Comparison of ENCODE assay signal across 8 cellular contexts in the genomic region with DNA sequence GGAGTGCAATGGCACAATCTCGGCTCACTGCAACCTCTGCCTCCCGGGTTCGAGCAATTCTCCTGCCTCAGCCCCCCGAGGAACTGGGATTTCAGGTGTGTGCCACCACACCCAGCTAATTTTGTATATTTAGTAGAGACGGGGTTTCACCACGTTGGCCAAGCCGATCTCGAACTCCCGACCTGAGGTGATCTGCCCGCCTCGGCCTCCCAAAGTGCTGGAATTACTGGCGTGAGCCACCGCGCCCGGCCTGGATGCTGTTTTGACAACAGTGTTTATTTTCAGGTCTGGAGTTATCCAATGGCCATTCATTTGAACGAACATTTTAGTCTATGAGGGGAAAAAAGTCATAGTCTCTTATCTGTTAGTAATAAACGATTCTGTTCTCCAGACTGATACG. TPM values are rescaled to one million over a fixed set of nuclear protein-coding genes. Genes with fewer than 3 reads are reported as not detected.
DNase-seq lines count a peak whose midpoint lies in the region; ATAC-seq and TF ChIP-seq lines count a peak whose summit lies in the region.
"Not testable (repeated sequence)": the region's sequence is repeated elsewhere in the genome, so short reads cannot be mapped to it uniquely, and the experiment has no call there.

No MANE protein-coding gene starts in this region.

- H3K4me1 Mint-ChIP-seq in activated CD8-positive, alpha-beta T cell treated with anti-CD3 and anti-CD28 coated beads, Interleukin-2, amount 10 ng/mL, durations not matched to agents 7 days and 5 days (ENCODE audit: low read depth), result peaks cover 32% of the 10 kb centered on the region
- peaks cover 11% of the 10 kb centered on the region for H3K4me1 Mint-ChIP-seq in chondrocyte (ENCODE audit: low read depth)
- peaks cover 16% of the 10 kb centered on the region for H3K4me1 Mint-ChIP-seq in nephron progenitor cell

- not testable (repeated sequence) for H3K9me3 Mint-ChIP-seq in activated CD8-positive, alpha-beta T cell treated with anti-CD3 and anti-CD28 coated beads, Interleukin-2, amount 10 ng/mL, durations not matched to agents 7 days and 5 days (ENCODE audit: insufficient read depth); chondrocyte (ENCODE audit: low read depth); nephron progenitor cell

- H3K27ac ChIP-seq in lower lobe of right lung, result peak overlapping the region; percentile 86

- intact Hi-C loops in Right ventricle myocardium superior (cut with DNase I); lower lobe of right lung (cut with DNase I): not testable (repeated sequence)

- H3K4me2 ChIP-seq in skeletal muscle satellite cell (ENCODE audit: low read length), result peak overlapping the region; percentile 98

- not testable (repeated sequence) for ATAC-seq in activated CD8-positive, alpha-beta T cell treated with anti-CD3 and anti-CD28 coated beads, Interleukin-2, amount 10 ng/mL, durations not matched to agents 7 days and 5 days; Right ventricle myocardium superior (ENCODE audit: poor library complexity); lower lobe of right lung

- peak overlapping the region; percentile 79 for H3K4me3 ChIP-seq in AG04449 (ENCODE audit: low read depth, low read length)
- peak overlapping the region; percentile 59; the same call in 1 of the 2 replicates for H3K4me3 ChIP-seq in HFF-Myc (replicated peaks; ENCODE audit: low read depth, low read length)
- peak overlapping the region; percentile 87 for H3K4me3 ChIP-seq in lower lobe of right lung
- peak overlapping the region; percentile 93 for H3K4me3 ChIP-seq in skeletal muscle satellite cell (ENCODE audit: low read length)

- POLR2A ChIA-PET in AG04449 (lab: Yijun Ruan, JAX); activated CD8-positive, alpha-beta T cell treated with anti-CD3 and anti-CD28 coated beads, Interleukin-2, amount 10 ng/mL, durations not matched to agents 7 days and 5 days (lab: Charles Lee): not testable (repeated sequence)

- peaks cover 11% of the 10 kb centered on the region for H3K27me3 Mint-ChIP-seq in activated CD8-positive, alpha-beta T cell treated with anti-CD3 and anti-CD28 coated beads, Interleukin-2, amount 10 ng/mL, durations not matched to agents 7 days and 5 days (ENCODE audit: low read depth)
- not testable (repeated sequence) for H3K27me3 Mint-ChIP-seq in chondrocyte (ENCODE audit: low read depth)
- peaks cover 43% of the 10 kb centered on the region for H3K27me3 Mint-ChIP-seq in nephron progenitor cell (ENCODE audit: low read depth, poor library complexity)

- not testable (repeated sequence) for H3K9ac ChIP-seq in skeletal muscle satellite cell (ENCODE audit: low read depth, low read length)

- CTCF ChIA-PET in AG04449 (lab: Yijun Ruan, JAX), result not testable (repeated sequence)
- CTCF ChIA-PET in activated CD8-positive, alpha-beta T cell treated with anti-CD3 and anti-CD28 coated beads, Interleukin-2, amount 10 ng/mL, durations not matched to agents 7 days and 5 days (lab: Charles Lee), result interaction anchor here (0.6 kb wide), 1 partner anchor 171 kb away, joined by 3 read pairs; no protein-coding TSS in a partner anchor

- H3K4me1 ChIP-seq in lower lobe of right lung; skeletal muscle satellite cell (ENCODE audit: control insufficient read depth, insufficient read depth, low read length): not testable (repeated sequence)

- not testable (repeated sequence) for H3K27ac Mint-ChIP-seq in activated CD8-positive, alpha-beta T cell treated with anti-CD3 and anti-CD28 coated beads, Interleukin-2, amount 10 ng/mL, durations not matched to agents 7 days and 5 days; chondrocyte (ENCODE audit: unreplicated experiment); nephron progenitor cell

- H3K36me3 Mint-ChIP-seq in activated CD8-positive, alpha-beta T cell treated with anti-CD3 and anti-CD28 coated beads, Interleukin-2, amount 10 ng/mL, durations not matched to agents 7 days and 5 days (ENCODE audit: low read depth), result peaks cover 36% of the 10 kb centered on the region
- H3K36me3 Mint-ChIP-seq in chondrocyte (ENCODE audit: low read depth) (peaks cover 14% of the 10 kb centered on the region), nephron progenitor cell (ENCODE audit: low read depth) (peaks cover 42% of the 10 kb centered on the region)

- not testable (repeated sequence) for DNase-seq in AG04449 (ENCODE audit: low read depth, low spot score); HFF-Myc (ENCODE audit: extremely low read depth, low read depth); activated CD8-positive, alpha-beta T cell treated with anti-CD3 and anti-CD28 coated beads, Interleukin-2, amount 10 ng/mL, durations not matched to agents 7 days and 5 days; chondrocyte (ENCODE audit: low spot score); lower lobe of right lung; nephron progenitor cell
- DNase-seq in Right ventricle myocardium superior, result peak; percentile 46

- not testable (repeated sequence) for TF ChIP-seq CTCF in AG04449 (IDR thresholded peaks at IDR 0.05; ENCODE audit: insufficient read depth, low read length, missing control alignments); HFF-Myc (IDR thresholded peaks at IDR 0.05; ENCODE audit: low read depth, low read length, missing control alignments); chondrocyte (IDR thresholded peaks at IDR 0.05); lower lobe of right lung (IDR thresholded peaks at IDR 0.05); nephron progenitor cell (IDR thresholded peaks at IDR 0.05)

- H3K9me3 ChIP-seq in lower lobe of right lung; skeletal muscle satellite cell (replicated peaks; ENCODE audit: low read length): not testable (repeated sequence)

- H3K4me3 Mint-ChIP-seq in activated CD8-positive, alpha-beta T cell treated with anti-CD3 and anti-CD28 coated beads, Interleukin-2, amount 10 ng/mL, durations not matched to agents 7 days and 5 days, result peak overlapping the region; percentile 82
- H3K4me3 Mint-ChIP-seq in chondrocyte (ENCODE audit: unreplicated experiment) (peak overlapping the region; percentile 84), nephron progenitor cell (peak overlapping the region; percentile 89)

- H3K27me3 ChIP-seq in lower lobe of right lung (ENCODE audit: low read depth); skeletal muscle satellite cell (ENCODE audit: control insufficient read depth, insufficient read depth, low read length): not testable (repeated sequence)

- not testable (repeated sequence) for H3K36me3 ChIP-seq in lower lobe of right lung; skeletal muscle satellite cell (ENCODE audit: insufficient read depth, low read length)

RNA-seq across cellular contexts. Expression of gene B3GALNT1, which starts 1.4 kb away (rescaled TPM):
- total RNA-seq in activated CD8-positive, alpha-beta T cell treated with anti-CD3 and anti-CD28 coated beads, Interleukin-2, amount 10 ng/mL, durations not matched to agents 7 days and 5 days, result 10 to 100 TPM; 14.7 to 19.7 TPM
- total RNA-seq in chondrocyte (14.1 to 24.8 TPM (median 22.0 TPM) in 3 replicates), Right ventricle myocardium superior (53.8 TPM), lower lobe of right lung (25.8 TPM)
- total RNA-seq in skeletal muscle satellite cell (2012; rRNA removed), result 6.6 and 8.4 TPM in 2 replicates
